20 cellular contexts compared by ENCODE assay signal in the genomic region with DNA sequence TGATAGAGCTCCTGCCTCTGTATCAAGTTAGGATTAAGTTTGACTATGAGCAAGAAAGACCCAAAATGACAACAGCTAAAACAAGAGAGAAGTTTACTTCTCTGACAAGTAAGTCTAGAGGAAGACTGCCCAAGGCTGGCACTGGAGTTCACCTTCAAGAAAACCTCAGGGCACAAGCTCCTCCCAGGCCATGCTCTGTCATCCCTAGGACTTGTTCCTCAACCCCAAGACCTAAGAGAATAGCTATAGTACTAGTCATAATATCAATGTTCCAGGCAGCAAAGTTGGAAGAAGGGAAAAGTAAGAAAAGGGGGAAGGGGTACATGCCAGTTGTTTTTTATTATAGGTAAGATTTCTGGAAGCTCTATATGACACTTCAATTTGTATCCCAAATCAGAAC.
"Had no signal": no experiment of that assay in that cellular context is flagged by ENCODE, and none has a peak within 500 bp of the region (broad histone marks: within the 10 kb centered on the region; RNA-seq: fewer than 3 reads in every experiment).

No MANE protein-coding gene starts in this region.

- H3K4me1 ChIP-seq: sigmoid colon, spleen, tibial nerve, vagina had no signal

- H3K27ac ChIP-seq: dorsolateral prefrontal cortex, ovary, sigmoid colon, spleen, tibial nerve, vagina had no signal

- H3K4me1 Mint-ChIP-seq: activated naive CD8-positive, alpha-beta T cell treated with anti-CD3 and anti-CD28 coated beads, Interleukin-2, amount 10 ng/mL, durations not matched to agents 7 days and 5 days; activated T-helper 17 cell treated with anti-CD3 and anti-CD28 coated beads, Interleukin-2, amount 50 U/mL, for 72 hours; immature natural killer cell; naive thymus-derived CD8-positive, alpha-beta T cell; WTC11 had no signal

- H3K27me3 Mint-ChIP-seq: activated CD8-positive, alpha-beta T cell treated with anti-CD3 and anti-CD28 coated beads for 36 hours; activated naive CD8-positive, alpha-beta T cell treated with anti-CD3 and anti-CD28 coated beads, Interleukin-2, amount 10 ng/mL, durations not matched to agents 7 days and 5 days; activated T-helper 17 cell treated with anti-CD3 and anti-CD28 coated beads, Interleukin-2, amount 50 U/mL, for 72 hours; naive thymus-derived CD8-positive, alpha-beta T cell; stimulated activated naive B cell treated with anti-CD40 and anti-IgM and Interleukin-4, amounts not matched to agents 10 μg/mL and 1 μg/mL and 100 μg/mL, for 72 hours had no signal

- H3K27ac Mint-ChIP-seq: activated CD8-positive, alpha-beta T cell treated with anti-CD3 and anti-CD28 coated beads for 36 hours; activated naive CD8-positive, alpha-beta T cell treated with anti-CD3 and anti-CD28 coated beads, Interleukin-2, amount 10 ng/mL, durations not matched to agents 7 days and 5 days; activated T-helper 17 cell treated with anti-CD3 and anti-CD28 coated beads, Interleukin-2, amount 50 U/mL, for 72 hours; immature natural killer cell; naive thymus-derived CD8-positive, alpha-beta T cell; stimulated activated naive B cell treated with anti-CD40 and anti-IgM and Interleukin-4, amounts not matched to agents 10 μg/mL and 1 μg/mL and 100 μg/mL, for 72 hours; T-helper 2 cell treated with Interferon-gamma antibody and Interleukin-4, amounts not matched to agents 5 μg/mL and 100 μg/mL, for 36 hours; WTC11 had no signal

- DNase-seq: activated CD4-positive, alpha-beta T cell treated with anti-CD3 and anti-CD28 coated beads for 48 hours; activated CD8-positive, alpha-beta T cell treated with anti-CD3 and anti-CD28 coated beads for 36 hours; activated naive CD4-positive, alpha-beta T cell treated with Interleukin-2 at 50 U/mL for 16 hours; activated naive CD8-positive, alpha-beta T cell treated with anti-CD3 and anti-CD28 coated beads, Interleukin-2, amount 10 ng/mL, durations not matched to agents 7 days and 5 days; activated T-cell treated with anti-CD3 and anti-CD28 coated beads, Interleukin-2, amount 50 U/mL, for 1 hour; amygdala; central memory CD4-positive, alpha-beta T cell; dorsolateral prefrontal cortex; immature natural killer cell; mesendoderm; naive thymus-derived CD8-positive, alpha-beta T cell; ovary; sigmoid colon; spleen; stimulated activated naive B cell treated with anti-CD40 and anti-IgM and Interleukin-4, amounts not matched to agents 10 μg/mL and 1 μg/mL and 100 μg/mL, for 72 hours had no signal

- H3K9me3 ChIP-seq: ovary, sigmoid colon, vagina had no signal

- H3K9me3 Mint-ChIP-seq: activated CD8-positive, alpha-beta T cell treated with anti-CD3 and anti-CD28 coated beads for 36 hours; activated naive CD8-positive, alpha-beta T cell treated with anti-CD3 and anti-CD28 coated beads, Interleukin-2, amount 10 ng/mL, durations not matched to agents 7 days and 5 days; activated T-helper 17 cell treated with anti-CD3 and anti-CD28 coated beads, Interleukin-2, amount 50 U/mL, for 72 hours; immature natural killer cell; naive thymus-derived CD8-positive, alpha-beta T cell; stimulated activated naive B cell treated with anti-CD40 and anti-IgM and Interleukin-4, amounts not matched to agents 10 μg/mL and 1 μg/mL and 100 μg/mL, for 72 hours; T-helper 2 cell treated with Interferon-gamma antibody and Interleukin-4, amounts not matched to agents 5 μg/mL and 100 μg/mL, for 36 hours had no signal

- H3K4me3 ChIP-seq: dorsolateral prefrontal cortex, ovary, sigmoid colon, spleen, tibial nerve, vagina had no signal

- H3K36me3 ChIP-seq: ovary, vagina had no signal

- H3K27me3 ChIP-seq: dorsolateral prefrontal cortex, ovary, sigmoid colon, spleen, tibial nerve, vagina had no signal

- ATAC-seq: activated CD8-positive, alpha-beta T cell treated with anti-CD3 and anti-CD28 coated beads for 36 hours; activated T-helper 17 cell treated with anti-CD3 and anti-CD28 coated beads, Interleukin-2, amount 50 U/mL, for 72 hours; naive thymus-derived CD8-positive, alpha-beta T cell; stimulated activated naive B cell treated with anti-CD40 and anti-IgM and Interleukin-4, amounts not matched to agents 10 μg/mL and 1 μg/mL and 100 μg/mL, for 72 hours; WTC11 had no signal

- H3K4me3 Mint-ChIP-seq: activated CD8-positive, alpha-beta T cell treated with anti-CD3 and anti-CD28 coated beads for 36 hours; activated naive CD8-positive, alpha-beta T cell treated with anti-CD3 and anti-CD28 coated beads, Interleukin-2, amount 10 ng/mL, durations not matched to agents 7 days and 5 days; activated T-helper 17 cell treated with anti-CD3 and anti-CD28 coated beads, Interleukin-2, amount 50 U/mL, for 72 hours; immature natural killer cell; naive thymus-derived CD8-positive, alpha-beta T cell; stimulated activated naive B cell treated with anti-CD40 and anti-IgM and Interleukin-4, amounts not matched to agents 10 μg/mL and 1 μg/mL and 100 μg/mL, for 72 hours; T-helper 2 cell treated with Interferon-gamma antibody and Interleukin-4, amounts not matched to agents 5 μg/mL and 100 μg/mL, for 36 hours; WTC11 had no signal
